In the genomic region with DNA sequence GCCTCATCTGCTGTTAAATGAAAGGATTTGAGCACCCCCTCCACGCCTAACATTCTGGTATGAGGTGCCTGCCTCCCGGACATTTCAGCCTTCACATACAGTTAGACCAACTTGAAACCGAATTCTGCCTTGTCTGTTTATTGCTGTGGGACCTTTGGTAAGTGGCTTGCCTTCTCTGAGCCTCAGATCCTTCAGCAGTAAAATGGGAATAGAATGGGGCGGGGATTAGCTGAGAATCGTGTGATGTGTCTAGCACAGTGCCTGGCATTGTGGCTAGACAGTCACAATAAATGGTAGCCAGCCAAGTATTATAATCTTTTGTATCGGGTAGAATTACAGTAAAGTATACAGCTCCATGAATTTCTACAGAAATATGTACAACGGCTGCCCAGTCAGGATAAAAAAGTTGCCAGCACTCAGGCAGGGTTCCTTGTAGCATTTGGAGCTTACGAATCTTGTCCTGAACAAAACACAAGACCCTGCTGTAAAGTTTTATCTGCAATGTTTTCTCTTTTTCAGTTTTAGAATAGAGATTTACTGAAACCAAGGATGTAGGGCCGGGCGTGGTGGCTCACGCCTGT, we compare ENCODE assay signal across 9 cellular contexts. TPM values are rescaled to one million over a fixed set of nuclear protein-coding genes. Genes with fewer than 3 reads are reported as not detected.
DNase-seq lines count a peak whose midpoint lies in the region; ATAC-seq and TF ChIP-seq lines count a peak whose summit lies in the region.
"Had no signal": no experiment of that assay in that cellular context is flagged by ENCODE, and none has a peak within 500 bp of the region (broad histone marks: within the 10 kb centered on the region; RNA-seq: fewer than 3 reads in every experiment).

No MANE protein-coding gene starts in this region.

- H3K4me3 ChIP-seq in BJ (ENCODE audit: low read depth, low read length): peak overlapping the region; percentile 52
- H3K4me3 ChIP-seq in SJCRH30: peak overlapping the region; percentile 62
- peak overlapping the region; percentile 83 for H3K4me3 ChIP-seq in osteoblast (ENCODE audit: insufficient read depth, low read length)

- H2AFZ ChIP-seq in osteoblast (ENCODE audit: low read length): peak overlapping the region; percentile 97

- ATAC-seq in GM21529 (IDR thresholded peaks at IDR 0.05; ENCODE audit: unreplicated experiment): no peak

- H3K79me2 ChIP-seq in osteoblast (ENCODE audit: insufficient read depth, low read length): no peaks in the 10 kb centered on the region

- POLR2A ChIA-PET in BJ (lab: Charles Lee): interaction anchor here (0.6 kb wide), 1 partner anchor 190 kb away, joined by 5 read pairs; no protein-coding TSS in a partner anchor

- CTCF ChIA-PET in BJ (lab: Yijun Ruan, JAX): interaction anchor here (0.5 to 3.5 kb wide), 10 partner anchors 24 to 542 kb away, joined by 3 to 36 read pairs (median 7); a partner anchor contains a TSS

- no peaks in the 10 kb centered on the region for H3K36me3 ChIP-seq in BJ (ENCODE audit: control insufficient read depth, insufficient read depth, low read length)
- H3K36me3 ChIP-seq in SJCRH30: no peaks in the 10 kb centered on the region
- no peaks in the 10 kb centered on the region for H3K36me3 ChIP-seq in osteoblast (ENCODE audit: insufficient read depth, low read length)

- H3K27ac ChIP-seq in SJCRH30 (no peak overlapping the region), osteoblast (ENCODE audit: low read depth, low read length) (peak overlapping the region; percentile 66)

- TF ChIP-seq CTCF in BJ (IDR thresholded peaks at IDR 0.05; ENCODE audit: insufficient read depth, low read depth, low read length): no peak
- no peak for TF ChIP-seq CTCF in osteoblast (IDR thresholded peaks at IDR 0.05; ENCODE audit: extremely low read depth, low read depth, low read length)

- no peaks in the 10 kb centered on the region for H3K9me3 ChIP-seq in SJCRH30 (replicated peaks)
- H3K9me3 ChIP-seq in osteoblast (ENCODE audit: low read depth, low read length): no peaks in the 10 kb centered on the region

- no peaks in the 10 kb centered on the region for H3K4me1 ChIP-seq in SJCRH30
- H3K4me1 ChIP-seq in osteoblast (ENCODE audit: insufficient read depth, low read length): peaks cover 6% of the 10 kb centered on the region

- no peaks in the 10 kb centered on the region for H4K20me1 ChIP-seq in osteoblast (ENCODE audit: insufficient read depth, low read length)

- H3K27me3 ChIP-seq in BJ (ENCODE audit: control insufficient read depth, insufficient read depth, low read length) (no peaks in the 10 kb centered on the region), SJCRH30 (no peaks in the 10 kb centered on the region), osteoblast (ENCODE audit: insufficient read depth, low read length) (no peaks in the 10 kb centered on the region)

- peak overlapping the region; percentile 94 for H3K4me2 ChIP-seq in osteoblast (ENCODE audit: insufficient read depth, low read length)

- no peak for DNase-seq in BJ (ENCODE audit: low read depth)
- DNase-seq in SJCRH30: no peak
- peak; percentile 24 for DNase-seq in fibroblast of peridontal ligament (ENCODE audit: extremely low read depth)
- no peak for DNase-seq in osteoblast (ENCODE audit: insufficient read length, low spot score, missing footprints)
- no peak for DNase-seq in foreskin melanocyte
- DNase-seq in NCI-H2171 treated with DMSO at 0.1 percent for 48 hours (lab: John Stamatoyannopoulos, UW): no peak
- DNase-seq in HuH-7.5 (ENCODE audit: low spot score): no peak

RNA-seq across cellular contexts. Expression of a gene that starts 0.8 kb away (rescaled TPM):
- polyA plus RNA-seq in BJ (2011; rRNA removed): 0.40 and 0.47 TPM in 2 replicates
- polyA minus RNA-seq in BJ (2011; rRNA and poly(A)+ RNA removed): 0.36 and 0.85 TPM in 2 replicates
- total RNA-seq in SJCRH30 (2014; rRNA removed; shearing (Covaris generic)): 0.34 and 0.43 TPM in 2 replicates
- total RNA-seq in osteoblast: 1.1 and 1.5 TPM in 2 replicates
- total RNA-seq: activated CD4-positive, alpha-beta T cell treated with anti-CD3 and anti-CD28 coated beads, Interleukin-2, amount 10 ng/mL, durations not matched to agents 7 days and 5 days had no signal

RNA-seq across cellular contexts. Expression of a gene that starts 58.3 kb away (rescaled TPM):
- 20.5 and 31.0 TPM in 2 replicates for polyA plus RNA-seq in BJ (2011; rRNA removed)
- 66.1 and 69.3 TPM in 2 replicates for polyA minus RNA-seq in BJ (2011; rRNA and poly(A)+ RNA removed)
- total RNA-seq in SJCRH30 (2014; rRNA removed; shearing (Covaris generic)): 36.2 and 41.1 TPM in 2 replicates
- total RNA-seq in osteoblast: 99.6 and 101 TPM in 2 replicates
